Comparison of ENCODE assay signal across 7 cellular contexts in genomic region chr10:50704436-50705079, GRCh38. TPM values are rescaled to one million over a fixed set of nuclear protein-coding genes. Genes with fewer than 3 reads are reported as not detected.
DNase-seq lines count a peak whose midpoint lies in the region; ATAC-seq and TF ChIP-seq lines count a peak whose summit lies in the region.
"Not testable (repeated sequence)": the region's sequence is repeated elsewhere in the genome, so short reads cannot be mapped to it uniquely, and the experiment has no call there.

No MANE protein-coding gene starts in this region.

- ATAC-seq in GM18868 (IDR thresholded peaks at IDR 0.05; ENCODE audit: unreplicated experiment) (peak; percentile 75), HG02623 (IDR thresholded peaks at IDR 0.05; ENCODE audit: unreplicated experiment) (peak; percentile 48), HG03565 (IDR thresholded peaks at IDR 0.05; ENCODE audit: unreplicated experiment) (peak; percentile 69), right cardiac atrium (peak; percentile 50 to 60)
- ATAC-seq in activated T-cell treated with anti-CD3 and anti-CD28 coated beads, Interleukin-2, amount 50 U/mL, for 72 hours (replicated peaks in 1 of 2), result peak; percentile 47 to 69

- H3K4me1 Mint-ChIP-seq in activated T-cell treated with anti-CD3 and anti-CD28 coated beads, Interleukin-2, amount 50 U/mL, for 72 hours (ENCODE audit: low read depth), result not testable (repeated sequence)

- DNase-seq in NCI-H2171 treated with DMSO at 0.1 percent for 48 hours (lab: John Stamatoyannopoulos, UW) (peak; percentile 47), cardiac fibroblast (ENCODE audit: low read depth in 2 of 2) (peak; percentile 9 to 36)
- not testable (repeated sequence) for DNase-seq in activated T-cell treated with anti-CD3 and anti-CD28 coated beads, Interleukin-2, amount 50 U/mL, for 72 hours; right cardiac atrium

- H3K9me3 Mint-ChIP-seq in activated T-cell treated with anti-CD3 and anti-CD28 coated beads, Interleukin-2, amount 50 U/mL, for 72 hours, result not testable (repeated sequence)

- not testable (repeated sequence) for H3K27me3 ChIP-seq in right cardiac atrium (ENCODE audit: control insufficient read depth, insufficient read depth)

- 46% methylated on average over 4 of the region's 5 CpGs for WGBS in right cardiac atrium

- not testable (repeated sequence) for H3K9me3 ChIP-seq in right cardiac atrium (ENCODE audit: control insufficient read depth, low read length)

- not testable (repeated sequence) for H3K27ac Mint-ChIP-seq in activated T-cell treated with anti-CD3 and anti-CD28 coated beads, Interleukin-2, amount 50 U/mL, for 72 hours

- H3K36me3 Mint-ChIP-seq in activated T-cell treated with anti-CD3 and anti-CD28 coated beads, Interleukin-2, amount 50 U/mL, for 72 hours (ENCODE audit: insufficient read depth in 2 of 2), result not testable (repeated sequence)

- H3K27me3 Mint-ChIP-seq in activated T-cell treated with anti-CD3 and anti-CD28 coated beads, Interleukin-2, amount 50 U/mL, for 72 hours (ENCODE audit: low read depth), result not testable (repeated sequence)

- H3K4me3 Mint-ChIP-seq in activated T-cell treated with anti-CD3 and anti-CD28 coated beads, Interleukin-2, amount 50 U/mL, for 72 hours, result not testable (repeated sequence)

- not testable (repeated sequence) for H3K4me1 ChIP-seq in right cardiac atrium (ENCODE audit: control insufficient read depth, insufficient read depth, low read length)

- TF ChIP-seq CTCF in cardiac fibroblast (IDR thresholded peaks at IDR 0.05; ENCODE audit: low read depth, low read length), result not testable (repeated sequence)

- not testable (repeated sequence) for H3K4me3 ChIP-seq in cardiac fibroblast (replicated peaks in 1 of 2; ENCODE audit: low read depth in 2 of 2, low read length in 2 of 2); right cardiac atrium (ENCODE audit: low read length)

- intact Hi-C loops in right cardiac atrium (cut with DNase I), result not testable (repeated sequence)

- not testable (repeated sequence) for H3K27ac ChIP-seq in right cardiac atrium (ENCODE audit: low read length)

RNA-seq across cellular contexts. Expression of gene ASAH2B, which starts 35.2 kb away (rescaled TPM):
- total RNA-seq in activated T-cell treated with anti-CD3 and anti-CD28 coated beads, Interleukin-2, amount 50 U/mL, for 72 hours, result 10 to 100 TPM; 11.1 to 12.0 TPM
- total RNA-seq in right cardiac atrium, result 1 to 10 TPM; 4.4 to 8.4 (median 5.8) TPM
- polyA plus RNA-seq in right cardiac atrium, result 2.2 TPM
